Comparison of ENCODE assay signal across 17 cellular contexts in genomic region chr2:63712748-63713147, GRCh38.
DNase-seq lines count a peak whose midpoint lies in the region; ATAC-seq and TF ChIP-seq lines count a peak whose summit lies in the region.
"Had no signal": no experiment of that assay in that cellular context is flagged by ENCODE, and none has a peak within 500 bp of the region (broad histone marks: within the 10 kb centered on the region; RNA-seq: fewer than 3 reads in every experiment).

No MANE protein-coding gene starts in this region.

- no peak overlapping the region for H2AFZ ChIP-seq in smooth muscle cell (ENCODE audit: low read depth)

- ATAC-seq in heart left ventricle, result peak in 3 of 4 donors; percentile 44 to 91 (median 78)
- ATAC-seq: activated CD8-positive, alpha-beta T cell treated with anti-CD3 and anti-CD28 coated beads for 36 hours; naive thymus-derived CD8-positive, alpha-beta T cell had no signal

- H3K4me2 ChIP-seq in smooth muscle cell, result no peak overlapping the region

- H3K36me3 ChIP-seq in heart left ventricle (no peaks in the 10 kb centered on the region), adipocyte (ENCODE audit: control insufficient read depth, insufficient read depth, low read length, severe bottlenecking) (no peaks in the 10 kb centered on the region), SJCRH30 (no peaks in the 10 kb centered on the region), spleen (no peaks in the 10 kb centered on the region), smooth muscle cell (ENCODE audit: low read depth) (no peaks in the 10 kb centered on the region)
- H3K36me3 ChIP-seq: brain microvascular endothelial cell, thoracic aorta had no signal

- H3K27ac ChIP-seq in heart left ventricle (no peak overlapping the region), SJCRH30 (no peak overlapping the region), spleen (no peak overlapping the region), smooth muscle cell (ENCODE audit: low read depth) (no peak overlapping the region)
- H3K27ac ChIP-seq: brain microvascular endothelial cell, thoracic aorta had no signal

- intact Hi-C loops in heart left ventricle (cut with DNase I), result no loop called here
- intact Hi-C loops in cardiac septum (cut with DNase I), result no loop called here
- intact Hi-C loops in spleen (cut with DNase I; ENCODE audit: low total_unique reads), result no loop called here

- DNase-seq in heart left ventricle, result no peak
- DNase-seq in cardiac septum (ENCODE audit: low spot score), result no peak
- peak; percentile 44 for DNase-seq in adipocyte (ENCODE audit: low read depth)
- peak; percentile 51 for DNase-seq in kidney tubule cell (ENCODE audit: low spot score)
- DNase-seq in SJCRH30, result no peak
- no peak for DNase-seq in spleen
- DNase-seq in smooth muscle cell (lab: John Stamatoyannopoulos, UW; ENCODE audit: unreplicated experiment), result no peak
- no peak for DNase-seq in stimulated activated CD4-positive, alpha-beta T cell treated with anti-CD3 and anti-CD28 coated beads, Interleukin-1b, Interleukin-23, amount 100 ng/mL, for 48 hours
- DNase-seq: activated CD8-positive, alpha-beta T cell treated with anti-CD3 and anti-CD28 coated beads for 36 hours; brain microvascular endothelial cell; effector memory CD4-positive, alpha-beta T cell; head of caudate nucleus; MV-4-11; naive thymus-derived CD8-positive, alpha-beta T cell; NCI-H748 treated with DMSO at 0.1 percent for 48 hours; SHP77 had no signal

- H3K9ac ChIP-seq in adipocyte (ENCODE audit: low read length) (no peak overlapping the region), smooth muscle cell (ENCODE audit: low read depth) (no peak overlapping the region)

- H3K27me3 ChIP-seq in heart left ventricle (no peaks in the 10 kb centered on the region), adipocyte (replicated peaks; ENCODE audit: control insufficient read depth, insufficient read depth, low read length) (no peaks in the 10 kb centered on the region), SJCRH30 (no peaks in the 10 kb centered on the region), spleen (replicated peaks in 1 of 7) (no peaks in the 10 kb centered on the region), smooth muscle cell (ENCODE audit: low read depth) (no peaks in the 10 kb centered on the region)
- H3K27me3 ChIP-seq: brain microvascular endothelial cell had no signal

- H3K4me3 ChIP-seq in heart left ventricle (no peak overlapping the region), adipocyte (ENCODE audit: low read length) (no peak overlapping the region), SJCRH30 (no peak overlapping the region), spleen (no peak overlapping the region), smooth muscle cell (no peak overlapping the region)
- H3K4me3 ChIP-seq: thoracic aorta had no signal

- H3K79me2 ChIP-seq in smooth muscle cell (ENCODE audit: low read depth), result no peaks in the 10 kb centered on the region

- no peaks in the 10 kb centered on the region for H3K9me3 ChIP-seq in heart left ventricle
- no peaks in the 10 kb centered on the region for H3K9me3 ChIP-seq in adipocyte (ENCODE audit: control insufficient read depth, low read length)
- no peaks in the 10 kb centered on the region; the same call in 1 of the 2 replicates for H3K9me3 ChIP-seq in SJCRH30 (replicated peaks)
- no peaks in the 10 kb centered on the region for H3K9me3 ChIP-seq in spleen
- no peaks in the 10 kb centered on the region for H3K9me3 ChIP-seq in smooth muscle cell (replicated peaks; ENCODE audit: low read depth)
- H3K9me3 ChIP-seq: thoracic aorta had no signal

- H4K20me1 ChIP-seq in smooth muscle cell (ENCODE audit: low read depth), result no peaks in the 10 kb centered on the region

- no peaks in the 10 kb centered on the region for H3F3A ChIP-seq in smooth muscle cell (ENCODE audit: low read depth)

- 68 to 74% (median 72%) methylated on average over 2 of the region's 2 CpGs for WGBS in heart left ventricle, 4 donors
- 69 to 92% (median 82%) methylated on average over 2 of the region's 2 CpGs for WGBS in spleen, 5 donors
- 75% methylated on average over 2 of the region's 2 CpGs for WGBS in smooth muscle cell (ENCODE audit: low lambda C conversion rate)

- TF ChIP-seq CTCF in heart left ventricle (IDR thresholded peaks at IDR 0.05) (no peak), spleen (IDR thresholded peaks at IDR 0.05 in 8 of 11, conservative IDR thresholded peaks at IDR 0.05 in 3 of 11) (no peak), smooth muscle cell (IDR thresholded peaks at IDR 0.05; ENCODE audit: borderline replicate concordance, insufficient read depth, poor library complexity, severe bottlenecking) (no peak)

- no peak for TF ChIP-seq POLR2A in heart left ventricle (IDR thresholded peaks at IDR 0.05)
- TF ChIP-seq POLR2A in spleen (IDR thresholded peaks at IDR 0.05), result no peak

- H3K4me1 ChIP-seq in heart left ventricle (peaks cover 0 to 14% (median 0%) of the 10 kb centered on the region in 12 donors), adipocyte (ENCODE audit: control insufficient read depth, insufficient read depth, low read length) (peaks cover 23% of the 10 kb centered on the region), SJCRH30 (peaks cover 4% of the 10 kb centered on the region; the same call in 1 of the 2 replicates), spleen (no peaks in the 10 kb centered on the region), smooth muscle cell (ENCODE audit: low read depth) (no peaks in the 10 kb centered on the region)

Comparison
In these comparisons a context has a peak if more than half of its experiments do, and no peak if none do; other contexts are left out.
1. DNase-seq: peak in adipocyte (single experiment) and kidney tubule cell (single experiment); none in heart left ventricle (0 of 5), cardiac septum (single experiment), SJCRH30 (0 of 2), spleen (single experiment), smooth muscle cell (single experiment) and stimulated activated CD4-positive, alpha-beta T cell treated with anti-CD3 and anti-CD28 coated beads, Interleukin-1b, Interleukin-23, amount 100 ng/mL, for 48 hours (single experiment).